17 cellular contexts compared by ENCODE assay signal in genomic region chr21:29206445-29206844, GRCh38.
DNase-seq lines count a peak whose midpoint lies in the region; ATAC-seq and TF ChIP-seq lines count a peak whose summit lies in the region.
"Had no signal": no experiment of that assay in that cellular context is flagged by ENCODE, and none has a peak within 500 bp of the region (broad histone marks: within the 10 kb centered on the region; RNA-seq: fewer than 3 reads in every experiment).

No MANE protein-coding gene starts in this region.

- DNase-seq in A673 (ENCODE audit: low spot score) (no peak), SW480 (ENCODE audit: low spot score) (peak; percentile 23), progenitor cell of endocrine pancreas (ENCODE audit: low spot score, unreplicated experiment) (no peak), osteocyte (ENCODE audit: extremely low spot score, unreplicated experiment) (no peak)
- no peak for DNase-seq in activated CD4-positive, alpha-beta memory T cell treated with anti-CD3 and anti-CD28 coated beads for 36 hours
- DNase-seq: 8988T; CD8-positive, alpha-beta T cell; DMS 273 treated with DMSO at 0.1 percent for 48 hours; DMS53; DND-41; EL; GM23248 had no signal

- intact Hi-C loops in A673 (cut with micrococcal nuclease; ENCODE audit: unreplicated experiment) = loop anchor here (10.0 kb wide), 1 partner anchor 508 kb away; no protein-coding TSS in a partner anchor
- intact Hi-C loops in activated CD4-positive, alpha-beta memory T cell treated with anti-CD3 and anti-CD28 coated beads for 36 hours (cut with micrococcal nuclease) = no loop called here

- TF ChIP-seq CTCF in A673 (conservative IDR thresholded peaks at IDR 0.05; ENCODE audit: low read depth, low read length) = no peak
- no peak for TF ChIP-seq CTCF in progenitor cell of endocrine pancreas (IDR thresholded peaks at IDR 0.05; ENCODE audit: unreplicated experiment)
- TF ChIP-seq CTCF in osteocyte (IDR thresholded peaks at IDR 0.05) = no peak

- no peaks in the 10 kb centered on the region for H3K27me3 ChIP-seq in A673 (replicated peaks; ENCODE audit: insufficient read depth, low read depth, low read length, poor library complexity)
- H3K27me3 ChIP-seq: BLaER1 treated with 17β-estradiol and CSF1 and Interleukin-3, amounts not matched to agents 10 nM and 100 nM had no signal

- H3K36me3 Mint-ChIP-seq in progenitor cell of endocrine pancreas (ENCODE audit: insufficient read depth) (no peaks in the 10 kb centered on the region), osteocyte (ENCODE audit: unreplicated experiment) (peaks cover 5% of the 10 kb centered on the region)
- H3K36me3 Mint-ChIP-seq in activated CD4-positive, alpha-beta memory T cell treated with anti-CD3 and anti-CD28 coated beads for 36 hours = peaks cover 6% of the 10 kb centered on the region
- H3K36me3 Mint-ChIP-seq: CD8-positive, alpha-beta T cell had no signal

- peak overlapping the region; percentile 10 for H3K27ac Mint-ChIP-seq in progenitor cell of endocrine pancreas
- H3K27ac Mint-ChIP-seq in osteocyte (ENCODE audit: unreplicated experiment) = no peak overlapping the region
- no peak overlapping the region for H3K27ac Mint-ChIP-seq in activated CD4-positive, alpha-beta memory T cell treated with anti-CD3 and anti-CD28 coated beads for 36 hours
- H3K27ac Mint-ChIP-seq: B cell; CD8-positive, alpha-beta T cell had no signal

- CTCF ChIA-PET in A673 (lab: Charles Lee) = no interaction called here
- CTCF ChIA-PET in activated CD4-positive, alpha-beta memory T cell treated with anti-CD3 and anti-CD28 coated beads for 36 hours (lab: Charles Lee) = interaction anchor here (1.3 kb wide), 1 partner anchor 165 kb away, joined by 4 read pairs; no protein-coding TSS in a partner anchor

- peak; percentile 57 for ATAC-seq in HG02759 (IDR thresholded peaks at IDR 0.05; ENCODE audit: unreplicated experiment)
- no peak for ATAC-seq in HG03135 (IDR thresholded peaks at IDR 0.05; ENCODE audit: unreplicated experiment)
- ATAC-seq: CD8-positive, alpha-beta T cell had no signal

- H3K27me3 Mint-ChIP-seq in progenitor cell of endocrine pancreas (no peaks in the 10 kb centered on the region), osteocyte (ENCODE audit: unreplicated experiment) (no peaks in the 10 kb centered on the region)
- no peaks in the 10 kb centered on the region for H3K27me3 Mint-ChIP-seq in activated CD4-positive, alpha-beta memory T cell treated with anti-CD3 and anti-CD28 coated beads for 36 hours
- H3K27me3 Mint-ChIP-seq: B cell had no signal

- H3K36me3 ChIP-seq in A673 (ENCODE audit: insufficient read depth, low read length, poor library complexity, severe bottlenecking) = peaks cover under 1% of the 10 kb centered on the region
- H3K36me3 ChIP-seq: BLaER1 treated with 17β-estradiol and CSF1 and Interleukin-3, amounts not matched to agents 10 nM and 100 nM; HAP-1 had no signal

- BruUV-seq in A673 (replicated peaks; lab: Mats Ljungman, UMichigan) = no TSS peak

- H3K9me3 ChIP-seq in A673 (ENCODE audit: low read depth, low read length, poor library complexity, severe bottlenecking) = peaks cover 29% of the 10 kb centered on the region
- H3K9me3 ChIP-seq: HAP-1 had no signal

- peak overlapping the region; percentile 12 for H3K27ac ChIP-seq in A673 (ENCODE audit: low read depth, low read length, poor library complexity, severe bottlenecking)
- H3K27ac ChIP-seq: GM23248 had no signal

- H3K4me1 Mint-ChIP-seq in progenitor cell of endocrine pancreas (ENCODE audit: low read depth) (peaks cover 12% of the 10 kb centered on the region), osteocyte (ENCODE audit: unreplicated experiment) (peaks cover 21% of the 10 kb centered on the region)
- H3K4me1 Mint-ChIP-seq in activated CD4-positive, alpha-beta memory T cell treated with anti-CD3 and anti-CD28 coated beads for 36 hours (ENCODE audit: low read depth) = peaks cover 20% of the 10 kb centered on the region

- H3K4me3 ChIP-seq in A673 (ENCODE audit: low read depth, low read length, poor library complexity, severe bottlenecking) = no peak overlapping the region
- H3K4me3 ChIP-seq: BLaER1 treated with 17β-estradiol and CSF1 and Interleukin-3, amounts not matched to agents 10 nM and 100 nM; GM23248; HAP-1 had no signal

- peaks cover 7% of the 10 kb centered on the region for H3K9me3 Mint-ChIP-seq in progenitor cell of endocrine pancreas (ENCODE audit: low read depth)
- H3K9me3 Mint-ChIP-seq in osteocyte (ENCODE audit: unreplicated experiment) = peaks cover 15% of the 10 kb centered on the region
- H3K9me3 Mint-ChIP-seq in activated CD4-positive, alpha-beta memory T cell treated with anti-CD3 and anti-CD28 coated beads for 36 hours = peaks cover 19% of the 10 kb centered on the region

- no peak overlapping the region for H3K4me3 Mint-ChIP-seq in progenitor cell of endocrine pancreas (ENCODE audit: low read depth)
- H3K4me3 Mint-ChIP-seq in osteocyte (ENCODE audit: unreplicated experiment) = no peak overlapping the region
- H3K4me3 Mint-ChIP-seq in activated CD4-positive, alpha-beta memory T cell treated with anti-CD3 and anti-CD28 coated beads for 36 hours = no peak overlapping the region
- H3K4me3 Mint-ChIP-seq: B cell; CD8-positive, alpha-beta T cell had no signal

- POLR2A ChIA-PET in A673 (lab: Charles Lee; ENCODE audit: low non-redundant PET) = no interaction called here
- POLR2A ChIA-PET in activated CD4-positive, alpha-beta memory T cell treated with anti-CD3 and anti-CD28 coated beads for 36 hours (lab: Charles Lee) = no interaction called here

- H3K4me1 ChIP-seq in A673 (ENCODE audit: insufficient read depth, low read length, poor library complexity, severe bottlenecking) = peaks cover 40% of the 10 kb centered on the region
- H3K4me1 ChIP-seq: HAP-1 had no signal
